ENCODE assay signal across 13 cellular contexts in genomic region chr1:3314561-3315271, GRCh38.
A peak's percentile ranks its signal among the peaks of the same experiment; 100 is the strongest.
DNase-seq lines count a peak whose midpoint lies in the region; ATAC-seq and TF ChIP-seq lines count a peak whose summit lies in the region.
"Had no signal": no experiment of that assay in that cellular context is flagged by ENCODE, and none has a peak within 500 bp of the region (broad histone marks: within the 10 kb centered on the region; RNA-seq: fewer than 3 reads in every experiment).

No MANE protein-coding gene starts in this region.

- DNase-seq in A172 (ENCODE audit: low spot score) (peak; percentile 65), IMR-90 (peak; percentile 66), neuronal stem cell (ENCODE audit: low spot score) (peak; percentile 37), EL (no peak), NCI-H146 treated with DMSO at 0.1 percent for 48 hours (lab: John Stamatoyannopoulos, UW; ENCODE audit: unreplicated experiment) (no peak), RKO (ENCODE audit: low spot score) (no peak)
- DNase-seq: NCI-H1092; NCI-H69; stimulated activated naive CD4-positive, alpha-beta T cell treated with Interleukin-2 at 50 U/mL for 16 hours had no signal

- no peak for TF ChIP-seq CTCF in IMR-90 (conservative IDR thresholded peaks at IDR 0.05; ENCODE audit: low read depth, low read length)

- dilution Hi-C loops in IMR-90 (cut with HindIII; ENCODE audit: low sequenced_read_pairs, unreplicated experiment), result no loop called here

- H3K9me3 ChIP-seq in IMR-90 (ENCODE audit: control insufficient read depth, insufficient read depth, low read length) (no peaks in the 10 kb centered on the region), esophagus (ENCODE audit: control insufficient read depth in 2 of 2, insufficient read depth in 1 of 2, low read depth in 1 of 2, low read length in 1 of 2) (peaks cover 0 to 10% of the 10 kb centered on the region in 2 donors), neuronal stem cell (replicated peaks in 1 of 2; ENCODE audit: control insufficient read depth in 2 of 2, insufficient read depth in 1 of 2, low read depth in 1 of 2, low read length in 2 of 2) (peaks cover 0 to 2% of the 10 kb centered on the region in 2 donors)

- POLR2A ChIA-PET in IMR-90 (lab: Charles Lee; ENCODE audit: unreplicated experiment), result no interaction called here

- no peak overlapping the region for H2BK12ac ChIP-seq in neuronal stem cell (ENCODE audit: low read length)

- peak overlapping the region; percentile 94 for H3K23ac ChIP-seq in IMR-90 (ENCODE audit: low read depth, low read length)
- no peak overlapping the region for H3K23ac ChIP-seq in neuronal stem cell (ENCODE audit: low read depth, low read length, poor library complexity)

- no TSS peak for BruUV-seq in IMR-90 (replicated peaks; lab: Mats Ljungman, UMichigan)

- TF ChIP-seq POLR2A in IMR-90 (IDR thresholded peaks at IDR 0.05; ENCODE audit: low read depth, low read length), result no peak

- H3K4me1 ChIP-seq in IMR-90 (ENCODE audit: control insufficient read depth, insufficient read depth, low read length), result peaks cover 17% of the 10 kb centered on the region
- H3K4me1 ChIP-seq in esophagus (ENCODE audit: control insufficient read depth in 2 of 2, insufficient read depth in 2 of 2, low read length in 1 of 2), result peaks cover 2 to 18% of the 10 kb centered on the region in 2 donors
- H3K4me1 ChIP-seq in neuronal stem cell (ENCODE audit: control insufficient read depth in 2 of 2, insufficient read depth in 1 of 2, low read depth in 1 of 2, low read length in 2 of 2), result peaks cover 0 to 44% of the 10 kb centered on the region in 2 donors

- CTCF ChIA-PET in IMR-90 (lab: Yijun Ruan, JAX), result interaction anchor here (0.7 kb wide), 1 partner anchor 839 kb away, joined by 3 read pairs; no protein-coding TSS in a partner anchor

- H3K4me3 ChIP-seq in IMR-90 (ENCODE audit: insufficient read depth, low read depth, low read length) (no peak overlapping the region), esophagus (ENCODE audit: low read depth in 1 of 2, low read length in 2 of 2) (no peak overlapping the region), neuronal stem cell (ENCODE audit: low read length in 2 of 2) (no peak overlapping the region)

- no peak overlapping the region for H3K27ac Mint-ChIP-seq in stimulated activated memory B cell treated with anti-CD40 and anti-IgM and Interleukin-4, amounts not matched to agents 10 μg/mL and 1 μg/mL and 100 μg/mL, for 72 hours

- WGBS in IMR-90 (ENCODE audit: extremely low coverage in 2 of 2, insufficient read length in 1 of 2), 2 experiments, result no CpG with 5 or more reads among the region's 21 CpGs
- WGBS in esophagus, 2 donors, result 32 to 42% methylated on average over 20 to 21 of the region's 21 CpGs
- WGBS in neuronal stem cell (ENCODE audit: extremely low coverage in 2 of 2, insufficient read length in 2 of 2, insufficient replicate concordance in 1 of 2), 2 donors, result no CpG with 5 or more reads among the region's 21 CpGs

- no peaks in the 10 kb centered on the region; the same call in 1 of the 2 replicates for H4K20me1 ChIP-seq in IMR-90 (ENCODE audit: insufficient read depth, low read length)

- H3K4ac ChIP-seq in IMR-90 (ENCODE audit: low read depth, low read length) (peak overlapping the region; percentile 97), neuronal stem cell (ENCODE audit: low read length) (no peak overlapping the region)

- peaks cover 7% of the 10 kb centered on the region for H3K4me1 Mint-ChIP-seq in stimulated activated memory B cell treated with anti-CD40 and anti-IgM and Interleukin-4, amounts not matched to agents 10 μg/mL and 1 μg/mL and 100 μg/mL, for 72 hours

- H3K36me3 Mint-ChIP-seq in stimulated activated memory B cell treated with anti-CD40 and anti-IgM and Interleukin-4, amounts not matched to agents 10 μg/mL and 1 μg/mL and 100 μg/mL, for 72 hours, result no peaks in the 10 kb centered on the region

- H3K9ac ChIP-seq in IMR-90 (ENCODE audit: low read depth, low read length) (peak overlapping the region; percentile 8; the same call in 1 of the 2 replicates), neuronal stem cell (ENCODE audit: low read depth, low read length, poor library complexity) (no peak overlapping the region)

- no peak overlapping the region for H3K4me3 Mint-ChIP-seq in stimulated activated memory B cell treated with anti-CD40 and anti-IgM and Interleukin-4, amounts not matched to agents 10 μg/mL and 1 μg/mL and 100 μg/mL, for 72 hours

- H2AK5ac ChIP-seq in IMR-90 (ENCODE audit: low read depth, low read length) (peak overlapping the region; percentile 91), neuronal stem cell (ENCODE audit: low read depth, low read length) (no peak overlapping the region)

- no peaks in the 10 kb centered on the region for H3K79me1 ChIP-seq in IMR-90 (ENCODE audit: low read depth in 1 of 2, low read length in 2 of 2)
- H3K79me1 ChIP-seq in neuronal stem cell (ENCODE audit: low read depth, low read length), result no peaks in the 10 kb centered on the region

- H4K8ac ChIP-seq in IMR-90 (ENCODE audit: low read depth in 2 of 2, low read length in 2 of 2), result peak overlapping the region; percentile 90 to 92
- H4K8ac ChIP-seq in neuronal stem cell (ENCODE audit: low read depth, low read length), result no peak overlapping the region

- peak overlapping the region; percentile 93 for H3K14ac ChIP-seq in IMR-90 (replicated peaks; ENCODE audit: low read depth, low read length)
- H3K14ac ChIP-seq in neuronal stem cell (ENCODE audit: low read length), result no peak overlapping the region

- H3K4me2 ChIP-seq in IMR-90 (ENCODE audit: low read depth, low read length) (peak overlapping the region; percentile 10), neuronal stem cell (ENCODE audit: insufficient read depth, low read length, poor library complexity, severe bottlenecking) (peak overlapping the region; percentile 49)

- H2BK20ac ChIP-seq in IMR-90 (ENCODE audit: low read depth, low read length), result peak overlapping the region; percentile 97

- in situ Hi-C loops in IMR-90 (cut with MboI; ENCODE audit: low sequenced_read_pairs), result loop anchor here (25.0 kb wide), 1 partner anchor 902 kb away; the partner anchor contains the start of gene PEX10

- peaks cover 8% of the 10 kb centered on the region for H3K9me3 Mint-ChIP-seq in stimulated activated memory B cell treated with anti-CD40 and anti-IgM and Interleukin-4, amounts not matched to agents 10 μg/mL and 1 μg/mL and 100 μg/mL, for 72 hours

- peaks cover 16% of the 10 kb centered on the region for H3K9me1 ChIP-seq in IMR-90 (ENCODE audit: insufficient read depth, low read length)

- H3K56ac ChIP-seq in IMR-90 (ENCODE audit: extremely low read depth, insufficient read depth, low read length), result peak overlapping the region; percentile 51

- no peak for TF ChIP-seq RAD21 in IMR-90 (IDR thresholded peaks at IDR 0.05; ENCODE audit: low read length)

- H3K27ac ChIP-seq in IMR-90 (ENCODE audit: insufficient read depth, low read length) (peak overlapping the region; percentile 68), esophagus (ENCODE audit: low read depth in 2 of 2, low read length in 1 of 2) (peak overlapping the region; percentile 90 to 91), neuronal stem cell (replicated peaks; ENCODE audit: low read length) (no peak overlapping the region)
- H3K27ac ChIP-seq: HL-60 had no signal

- H3K36me3 ChIP-seq in IMR-90 (ENCODE audit: control insufficient read depth, insufficient read depth, low read length) (no peaks in the 10 kb centered on the region), esophagus (ENCODE audit: control insufficient read depth in 2 of 2, insufficient read depth in 2 of 2, low read length in 1 of 2) (no peaks in the 10 kb centered on the region), neuronal stem cell (replicated peaks in 1 of 2; ENCODE audit: control insufficient read depth in 2 of 2, insufficient read depth in 2 of 2, low read length in 2 of 2) (no peaks in the 10 kb centered on the region)

- no peak overlapping the region for H2AK9ac ChIP-seq in IMR-90 (replicated peaks; ENCODE audit: low read depth, low read length, poor library complexity)

- H2BK120ac ChIP-seq in IMR-90 (ENCODE audit: low read depth, low read length), result peak overlapping the region; percentile 99
- no peak overlapping the region for H2BK120ac ChIP-seq in neuronal stem cell (ENCODE audit: low read depth, low read length)

- peak overlapping the region; percentile 43; the same call in 2 of the 3 replicates for H2BK15ac ChIP-seq in IMR-90 (ENCODE audit: low read depth, low read length)
- no peak overlapping the region for H2BK15ac ChIP-seq in neuronal stem cell (ENCODE audit: low read length)

- intact Hi-C loops in IMR-90 (cut with micrococcal nuclease), result loop anchor here (10.0 kb wide), 2 partner anchors 250 to 900 kb away; partner anchors contain the start of genes PEX10 and PRDM16

- peak overlapping the region; percentile 9 for H4K5ac ChIP-seq in IMR-90 (ENCODE audit: low read depth, low read length)

- H3K27me3 Mint-ChIP-seq in stimulated activated memory B cell treated with anti-CD40 and anti-IgM and Interleukin-4, amounts not matched to agents 10 μg/mL and 1 μg/mL and 100 μg/mL, for 72 hours, result peaks cover 32% of the 10 kb centered on the region

- peak overlapping the region; percentile 87 for H2BK5ac ChIP-seq in IMR-90 (ENCODE audit: low read depth, low read length, poor library complexity, severe bottlenecking)
- no peak overlapping the region for H2BK5ac ChIP-seq in neuronal stem cell (ENCODE audit: low read length)

- H4K91ac ChIP-seq in IMR-90 (ENCODE audit: insufficient read depth, low read depth, low read length) (peak overlapping the region; percentile 96), neuronal stem cell (ENCODE audit: low read depth, low read length, poor library complexity) (no peak overlapping the region)

- peak overlapping the region; percentile 79 for H2AFZ ChIP-seq in IMR-90 (replicated peaks; ENCODE audit: low read length, poor library complexity)
- no peak overlapping the region for H2AFZ ChIP-seq in neuronal stem cell (ENCODE audit: low read length)

- H3K18ac ChIP-seq in IMR-90 (ENCODE audit: low read depth, low read length) (peak overlapping the region; percentile 82; the same call in 1 of the 2 replicates), neuronal stem cell (ENCODE audit: low read length) (no peak overlapping the region)

- H3K27me3 ChIP-seq in IMR-90 (ENCODE audit: control insufficient read depth, insufficient read depth, low read length) (no peaks in the 10 kb centered on the region), esophagus (ENCODE audit: control insufficient read depth in 1 of 2, insufficient read depth in 2 of 2, low read length in 2 of 2) (no peaks in the 10 kb centered on the region), neuronal stem cell (ENCODE audit: control insufficient read depth in 3 of 3, insufficient read depth in 3 of 3, low read depth in 1 of 3, low read length in 3 of 3) (peaks cover 0 to 55% (median 13%) of the 10 kb centered on the region in 3 experiments)

- ATAC-seq in IMR-90 (ENCODE audit: low read depth), result no peak
- ATAC-seq in stimulated activated memory B cell treated with anti-CD40 and anti-IgM and Interleukin-4, amounts not matched to agents 10 μg/mL and 1 μg/mL and 100 μg/mL, for 72 hours, result no peak
- ATAC-seq: HCT116 had no signal

TF ChIP-seq in IMR-90, 13 proteins besides CTCF, POLR2A, EP300 and RAD21 (continues in another document):
- TF ChIP-seq MAZ (IDR thresholded peaks at IDR 0.05; ENCODE audit: borderline replicate concordance, low read depth, low read length) (peak; percentile 67; the same call in 1 of the 2 replicates), CHD1 (IDR thresholded peaks at IDR 0.05; ENCODE audit: low read depth, low read length) (no peak), CEBPB (IDR thresholded peaks at IDR 0.05; ENCODE audit: low read depth, low read length) (no peak)

Comparison
In these comparisons a context has a peak if more than half of its experiments do, and no peak if none do; other contexts are left out.
1. DNase-seq: peak in A172 (single experiment), IMR-90 (single experiment) and neuronal stem cell (single experiment); none in EL (single experiment), NCI-H146 treated with DMSO at 0.1 percent for 48 hours (single experiment) and RKO (single experiment).